Comparison of ENCODE assay signal across 8 cellular contexts in the genomic region with DNA sequence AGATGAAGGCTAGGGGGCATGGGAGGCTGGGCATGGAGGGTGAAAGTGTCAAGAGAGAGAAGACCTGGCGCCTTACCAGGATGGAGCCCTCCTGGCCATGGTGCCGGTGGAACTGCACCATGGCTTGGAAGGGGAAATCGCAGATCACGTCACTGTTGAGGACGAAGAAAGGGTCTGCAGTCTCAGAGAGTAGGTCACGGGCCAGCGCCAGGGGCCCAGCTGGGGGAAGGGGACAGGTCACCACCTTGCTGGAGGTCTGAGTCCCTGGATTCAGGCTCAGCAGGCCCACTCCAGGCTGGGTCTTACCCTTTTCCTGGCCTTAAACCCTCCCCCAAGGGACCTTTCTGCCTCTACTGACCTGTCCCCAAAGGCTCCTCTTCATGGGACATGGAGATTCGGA. TPM values are rescaled to one million over a fixed set of nuclear protein-coding genes. Genes with fewer than 3 reads are reported as not detected.
A peak's percentile ranks its signal among the peaks of the same experiment; 100 is the strongest.
DNase-seq lines count a peak whose midpoint lies in the region; ATAC-seq and TF ChIP-seq lines count a peak whose summit lies in the region.

No MANE protein-coding gene starts in this region.

- H2AFZ ChIP-seq in DND-41 (ENCODE audit: low read depth, low read length): peak overlapping the region; percentile 82

- peaks cover 32% of the 10 kb centered on the region for H3K79me2 ChIP-seq in DND-41 (ENCODE audit: insufficient read depth, low read length)

- ATAC-seq in DND-41 (ENCODE audit: insufficient read depth, low read depth) (no peak), RWPE2 (ENCODE audit: low read depth) (no peak)

- peak overlapping the region; percentile 98 for H3K4me2 ChIP-seq in DND-41 (ENCODE audit: insufficient read depth, low read length)

- H3K9me3 ChIP-seq in DND-41 (ENCODE audit: insufficient read depth, low read length, severe bottlenecking) (no peaks in the 10 kb centered on the region), RWPE2 (ENCODE audit: severe bottlenecking) (no peaks in the 10 kb centered on the region), esophagus squamous epithelium (no peaks in the 10 kb centered on the region)

- no peak for TF ChIP-seq POLR2A in esophagus squamous epithelium (IDR thresholded peaks at IDR 0.05)

- no peak for DNase-seq in DND-41
- DNase-seq in RWPE2 (ENCODE audit: low spot score): peak; percentile 48
- no peak for DNase-seq in esophagus squamous epithelium (lab: John Stamatoyannopoulos, UW)
- peak; percentile 82 for DNase-seq in posterior vena cava (ENCODE audit: low spot score)
- no peak for DNase-seq in DMS79 treated with DMSO at 0.1 percent for 48 hours (lab: John Stamatoyannopoulos, UW)
- DNase-seq in H4 (ENCODE audit: low spot score): no peak
- no peak for DNase-seq in activated CD4-positive, alpha-beta T cell treated with anti-CD3 and anti-CD28 coated beads for 48 hours
- DNase-seq in UCSD-AML1 (lab: John Stamatoyannopoulos, UW; ENCODE audit: unreplicated experiment): no peak

- peaks cover 60% of the 10 kb centered on the region for H3K36me3 ChIP-seq in DND-41 (ENCODE audit: insufficient read depth, low read length)
- H3K36me3 ChIP-seq in RWPE2 (ENCODE audit: low read depth): peaks cover 24% of the 10 kb centered on the region
- peaks cover 11 to 56% (median 16%) of the 10 kb centered on the region in 3 donors for H3K36me3 ChIP-seq in esophagus squamous epithelium

- TF ChIP-seq CTCF in DND-41 (IDR thresholded peaks at IDR 0.05; ENCODE audit: borderline replicate concordance, extremely low read depth, low read length, poor library complexity, severe bottlenecking) (no peak), RWPE2 (IDR thresholded peaks at IDR 0.05; ENCODE audit: poor library complexity, severe bottlenecking) (no peak), esophagus squamous epithelium (IDR thresholded peaks at IDR 0.05) (no peak)

- peaks cover 39% of the 10 kb centered on the region for H4K20me1 ChIP-seq in DND-41 (ENCODE audit: insufficient read depth, low read length)

- H3K4me1 ChIP-seq in DND-41 (ENCODE audit: insufficient read depth, low read length) (peaks cover 56% of the 10 kb centered on the region), RWPE2 (ENCODE audit: insufficient read depth, poor library complexity, severe bottlenecking) (no peaks in the 10 kb centered on the region), esophagus squamous epithelium (peaks cover 33 to 78% (median 34%) of the 10 kb centered on the region in 3 donors)

- WGBS in esophagus squamous epithelium, 2 donors: 59 to 67% methylated on average over 4 to 7 of the region's 8 CpGs

- H3K27ac ChIP-seq in DND-41 (ENCODE audit: low read length): peak overlapping the region; percentile 88
- peak overlapping the region; percentile 64 for H3K27ac ChIP-seq in RWPE2 (ENCODE audit: poor library complexity, severe bottlenecking)
- H3K27ac ChIP-seq in esophagus squamous epithelium: peak overlapping the region; percentile 87 to 100 (median 99)

- peak overlapping the region; percentile 96 for H3K9ac ChIP-seq in DND-41 (ENCODE audit: low read depth, low read length)

- intact Hi-C loops in esophagus squamous epithelium (cut with DNase I) (no loop called here), posterior vena cava (cut with DNase I) (no loop called here)

- H3K27me3 ChIP-seq in DND-41 (ENCODE audit: insufficient read depth, low read length, poor library complexity) (no peaks in the 10 kb centered on the region), RWPE2 (ENCODE audit: insufficient read depth, poor library complexity, severe bottlenecking) (no peaks in the 10 kb centered on the region), esophagus squamous epithelium (no peaks in the 10 kb centered on the region)

- H3K4me3 ChIP-seq in DND-41 (ENCODE audit: low read depth in 1 of 2, low read length in 2 of 2): peak overlapping the region; percentile 91 to 94; a peak in 3 of 4 replicates
- peak overlapping the region; percentile 96 for H3K4me3 ChIP-seq in RWPE2 (ENCODE audit: severe bottlenecking)
- H3K4me3 ChIP-seq in esophagus squamous epithelium: peak overlapping the region; percentile 57 to 100 (median 98)

RNA-seq across cellular contexts. Expression of gene GMPPB, which starts 0.9 kb away (rescaled TPM):
- 10 to 100 TPM; 17.7 to 49.7 (median 33.8) TPM for total RNA-seq in esophagus squamous epithelium
- total RNA-seq in posterior vena cava: 10 to 100 TPM; 28.8 to 29.6 TPM
- 11.9 and 15.1 TPM in 2 replicates for total RNA-seq in H4 (2014; rRNA removed; shearing (Covaris generic))

RNA-seq across cellular contexts. Expression of gene AMIGO3, which starts 3.4 kb away (rescaled TPM):
- total RNA-seq in esophagus squamous epithelium (1 to 10 TPM in 2 of 4 donors, not detected in 2; 1.3 to 2.2 TPM), posterior vena cava (not detected)
- not detected in 2 replicates for total RNA-seq in H4 (2014; rRNA removed; shearing (Covaris generic))

RNA-seq across cellular contexts. Expression of gene RNF123, which starts 33.5 kb away (rescaled TPM):
- 10 to 100 TPM; 14.7 to 21.8 (median 15.8) TPM for total RNA-seq in esophagus squamous epithelium
- 10 to 100 TPM; 28.3 to 29.5 TPM for total RNA-seq in posterior vena cava
- 8.4 and 11.8 TPM in 2 replicates for total RNA-seq in H4 (2014; rRNA removed; shearing (Covaris generic))

RNA-seq across cellular contexts. Expression of gene MST1, which starts 33.6 kb away (rescaled TPM):
- total RNA-seq in esophagus squamous epithelium (10 to 100 TPM in 1 of 4 donors, 1 to 10 TPM in 3; 2.3 to 12.2 (median 2.7) TPM), posterior vena cava (1 to 10 TPM; 3.0 to 9.1 TPM)
- 0.10 TPM in 1 of 2 replicates, not detected in the other for total RNA-seq in H4 (2014; rRNA removed; shearing (Covaris generic))

RNA-seq across cellular contexts. Expression of gene APEH, which starts 48.7 kb away (rescaled TPM):
- total RNA-seq in esophagus squamous epithelium (100 to 1,000 TPM in 1 of 4 donors, 10 to 100 TPM in 3; 60.7 to 102 (median 89.4) TPM), posterior vena cava (10 to 100 TPM; 51.8 to 52.5 TPM)
- total RNA-seq in H4 (2014; rRNA removed; shearing (Covaris generic)): 78.3 and 86.6 TPM in 2 replicates

Comparison
In these comparisons a context has a peak if more than half of its experiments do, and no peak if none do; other contexts are left out.
1. DNase-seq: peak in RWPE2 (single experiment) and posterior vena cava (single experiment); none in DND-41 (single experiment), esophagus squamous epithelium (single experiment), DMS79 treated with DMSO at 0.1 percent for 48 hours (single experiment), H4 (single experiment), activated CD4-positive, alpha-beta T cell treated with anti-CD3 and anti-CD28 coated beads for 48 hours (single experiment) and UCSD-AML1 (single experiment).
2. Peak in every context shown above with its lines, with median percentiles within 50 percentile points of each other: H3K27ac ChIP-seq and H3K4me3 ChIP-seq.